Comparison of ENCODE assay signal across 1 cellular context in genomic region chr2:15506231-15506819, GRCh38.
TF ChIP-seq lines count a peak whose summit lies in the region.

No MANE protein-coding gene starts in this region.

TF ChIP-seq in IMR-90, 13 proteins besides CTCF, POLR2A, EP300 and RAD21:
- no peak for TF ChIP-seq FOS (IDR thresholded peaks at IDR 0.05; ENCODE audit: low read depth, low read length)
- no peak for TF ChIP-seq RFX5 (IDR thresholded peaks at IDR 0.05; ENCODE audit: low read depth, low read length)
- no peak for TF ChIP-seq BHLHE40 (IDR thresholded peaks at IDR 0.05; ENCODE audit: low read depth, low read length)
- TF ChIP-seq CHD1 (IDR thresholded peaks at IDR 0.05; ENCODE audit: low read depth, low read length), result no peak
- no peak for TF ChIP-seq USF2 (IDR thresholded peaks at IDR 0.05; ENCODE audit: low read depth, low read length)
- TF ChIP-seq SMC3 (IDR thresholded peaks at IDR 0.05; ENCODE audit: low read depth, low read length), result no peak
- TF ChIP-seq ELK1 (IDR thresholded peaks at IDR 0.05; ENCODE audit: borderline replicate concordance, low read depth, low read length), result no peak
- no peak for TF ChIP-seq MAZ (IDR thresholded peaks at IDR 0.05; ENCODE audit: borderline replicate concordance, low read depth, low read length)
- peak; percentile 70 for TF ChIP-seq CEBPB (IDR thresholded peaks at IDR 0.05; ENCODE audit: low read depth, low read length)
- TF ChIP-seq MXI1 (IDR thresholded peaks at IDR 0.05; ENCODE audit: borderline replicate concordance, low read depth, low read length), result no peak
- TF ChIP-seq MAFK (IDR thresholded peaks at IDR 0.05; ENCODE audit: low read depth, low read length), result peak; percentile 93
- no peak for TF ChIP-seq RCOR1 (IDR thresholded peaks at IDR 0.05; ENCODE audit: insufficient replicate concordance, low read length)
- TF ChIP-seq NFE2L2 (IDR thresholded peaks at IDR 0.05; ENCODE audit: low read depth, low read length), result no peak
